Comparison of ENCODE assay signal across 20 cellular contexts in the genomic region with DNA sequence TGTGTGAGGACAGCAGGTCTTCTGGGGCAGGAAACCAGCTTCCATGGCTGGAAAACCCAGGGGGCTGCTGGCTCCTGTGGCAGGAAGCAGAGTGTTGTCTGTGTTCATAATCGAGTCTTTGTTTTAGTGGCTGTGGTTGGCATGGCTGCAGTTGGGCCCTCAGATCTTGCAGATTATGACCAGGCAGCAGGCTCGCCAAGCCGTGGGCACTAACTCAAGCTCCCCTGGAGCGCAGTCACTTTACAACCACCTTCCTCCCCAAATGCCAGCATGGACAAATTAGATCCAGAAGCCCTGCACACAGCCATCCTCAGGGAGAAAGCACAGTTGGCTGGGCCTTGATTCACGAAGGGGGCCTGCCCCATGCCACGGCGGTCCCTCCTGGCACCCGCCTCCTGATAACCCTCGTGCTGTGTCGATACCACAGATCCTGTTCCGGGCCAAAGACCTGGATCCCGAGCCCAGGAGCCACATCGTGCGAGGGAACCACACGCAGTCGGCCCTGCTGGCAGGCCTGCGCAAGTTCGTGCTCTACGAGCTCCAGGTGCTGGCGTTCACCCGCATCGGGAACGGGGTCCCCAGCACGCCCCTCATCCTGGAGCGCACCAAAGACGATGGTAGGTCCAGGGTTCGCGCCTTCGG.
DNase-seq lines count a peak whose midpoint lies in the region; ATAC-seq lines count a peak whose summit lies in the region.
"Had no signal": no experiment of that assay in that cellular context is flagged by ENCODE, and none has a peak within 500 bp of the region (broad histone marks: within the 10 kb centered on the region; RNA-seq: fewer than 3 reads in every experiment).

No MANE protein-coding gene starts in this region.

- in situ Hi-C loops in G401 (cut with HindIII; ENCODE audit: low sequenced_read_pairs) = no loop called here
- in situ Hi-C loops in SK-MEL-5 (cut with HindIII; ENCODE audit: low pct_unique_long_range_greater_than_20kb, low sequenced_read_pairs) = no loop called here

- DNase-seq in G401 (ENCODE audit: low spot score) (peak; percentile 68), SK-MEL-5 (ENCODE audit: low read depth, low spot score) (peak; percentile 76), fibroblast of gingiva (ENCODE audit: low read depth) (peak; percentile 12), pons (ENCODE audit: low spot score) (peak; percentile 76), D341Med (ENCODE audit: low spot score) (no peak)
- no peak for DNase-seq in activated naive CD4-positive, alpha-beta T cell treated with Interleukin-2 at 50 U/mL for 16 hours
- DNase-seq: activated B cell treated with CpG ODN at 0.5 μM for 24 hours; activated CD8-positive, alpha-beta T cell treated with anti-CD3 and anti-CD28 coated beads for 36 hours; activated naive CD8-positive, alpha-beta T cell treated with anti-CD3 and anti-CD28 coated beads for 36 hours; activated T-cell treated with anti-CD3 and anti-CD28 coated beads, Interleukin-2, amount 50 U/mL, for 4 hours; Calu3; glutamatergic neuron; immature natural killer cell; NCI-H1694; NCI-H446; Right ventricle myocardium superior; stimulated activated CD4-positive, alpha-beta T cell treated with anti-CD3 and anti-CD28 coated beads, Interleukin-4, amount 100 ng/mL, for 1 hour; T-helper 2 cell had no signal

- ATAC-seq in GM19467 (IDR thresholded peaks at IDR 0.05; ENCODE audit: unreplicated experiment) = no peak
- ATAC-seq: activated CD8-positive, alpha-beta T cell treated with anti-CD3 and anti-CD28 coated beads for 36 hours; activated T-cell treated with anti-CD3 and anti-CD28 coated beads, Interleukin-2, amount 50 U/mL, for 4 hours; esophagus mucosa had no signal

Comparison
In these comparisons a context has a peak if more than half of its experiments do, and no peak if none do; other contexts are left out.
1. DNase-seq: peak in G401 (single experiment), SK-MEL-5 (single experiment), fibroblast of gingiva (single experiment) and pons (single experiment); none in activated naive CD4-positive, alpha-beta T cell treated with Interleukin-2 at 50 U/mL for 16 hours (single experiment) and D341Med (single experiment).